In genomic region chr4:145839151-145839550, GRCh38 we compare ENCODE assay signal across 24 cellular contexts.
DNase-seq lines count a peak whose midpoint lies in the region; ATAC-seq lines count a peak whose summit lies in the region.
"Had no signal": no experiment of that assay in that cellular context is flagged by ENCODE, and none has a peak within 500 bp of the region (broad histone marks: within the 10 kb centered on the region; RNA-seq: fewer than 3 reads in every experiment).

No MANE protein-coding gene starts in this region.

- DNase-seq in COLO829 (ENCODE audit: low spot score) (peak; percentile 90), amygdala (lab: John Stamatoyannopoulos, UW) (peak in 43 of 56 donors; percentile 3 to 64 (median 13)), foreskin melanocyte (peak; percentile 92), midbrain (lab: John Stamatoyannopoulos, UW) (peak; percentile 48), germinal center (ENCODE audit: low spot score) (no peak), cerebellum (ENCODE audit: low spot score) (no peak), A172 (ENCODE audit: low spot score) (no peak)
- DNase-seq: activated CD8-positive, alpha-beta T cell treated with anti-CD3 and anti-CD28 coated beads, Interleukin-2, amount 10 ng/mL, durations not matched to agents 7 days and 5 days; activated T-cell treated with anti-CD3 and anti-CD28 coated beads, Interleukin-2, amount 50 U/mL, for 72 hours; effector memory CD4-positive, alpha-beta T cell; esophagus squamous epithelium; GF-D8; heart right ventricle; kidney glomerular epithelial cell; MG63; natural killer cell; NCI-H1694; NCI-H82; stimulated activated CD4-positive, alpha-beta T cell treated with anti-CD3 and anti-CD28 coated beads, Interleukin-4, amount 100 ng/mL, for 24 hours; T1000 had no signal

- no peak for ATAC-seq in GM18517 (IDR thresholded peaks at IDR 0.05; ENCODE audit: unreplicated experiment)
- ATAC-seq: activated CD8-positive, alpha-beta T cell treated with anti-CD3 and anti-CD28 coated beads, Interleukin-2, amount 10 ng/mL, durations not matched to agents 7 days and 5 days; activated naive CD4-positive, alpha-beta T cell treated with anti-CD3 and anti-CD28 coated beads, Interleukin-2, amount 50 U/mL, for 72 hours; activated T-cell treated with anti-CD3 and anti-CD28 coated beads, Interleukin-2, amount 50 U/mL, for 72 hours; heart right ventricle; Panc1; SK-N-SH treated with all-trans-retinoic acid at 6 μM for 48 hours had no signal

Comparison
In these comparisons a context has a peak if more than half of its experiments do, and no peak if none do; other contexts are left out.
1. DNase-seq: peak in COLO829 (single experiment), amygdala (43 of 56), foreskin melanocyte (single experiment) and midbrain (single experiment); none in germinal center (single experiment), cerebellum (single experiment) and A172 (single experiment).